Comparison of ENCODE assay signal across 24 cellular contexts in genomic region chr10:28471705-28472050, GRCh38.
"Had no signal": no experiment of that assay in that cellular context is flagged by ENCODE, and none has a peak within 500 bp of the region (broad histone marks: within the 10 kb centered on the region; RNA-seq: fewer than 3 reads in every experiment).

No MANE protein-coding gene starts in this region.

- H3K9me3 ChIP-seq: SJSA1 had no signal

- H3K36me3 ChIP-seq: cardiac muscle cell, SJSA1 had no signal

- H3K4me3 ChIP-seq: cardiac muscle cell, SJSA1 had no signal

- H3K27ac ChIP-seq: cardiac muscle cell, SJSA1, VCaP had no signal

- DNase-seq: activated CD4-positive, alpha-beta memory T cell treated with anti-CD3 and anti-CD28 coated beads for 36 hours; activated CD4-positive, alpha-beta T cell treated with anti-CD3 and anti-CD28 coated beads, Interleukin-2, amount 10 ng/mL, durations not matched to agents 7 days and 5 days; activated CD4-positive, CD25-positive, alpha-beta regulatory T cell; activated CD8-positive, alpha-beta memory T cell treated with anti-CD3 and anti-CD28 coated beads for 24 hours; activated effector memory CD4-positive, alpha-beta T cell treated with anti-CD3 and anti-CD28 coated beads, Interleukin-2, amount 50 U/mL, for 16 hours; activated naive CD4-positive, alpha-beta T cell treated with Interleukin-2 at 50 U/mL for 16 hours; activated naive CD8-positive, alpha-beta T cell treated with anti-CD3 and anti-CD28 coated beads, Interleukin-2, amount 50 U/mL, for 24 hours; activated T-cell treated with anti-CD3 and anti-CD28 coated beads, Interleukin-2, amount 50 U/mL, for 4 hours; amniotic stem cell; MM.1S; NCI-H1105; NCI-H1436; NCI-H187; NCI-H2081; NCI-H510A treated with DMSO at 0.1 percent for 48 hours; PC-3; SHP77; T-cell; T-helper 2 cell had no signal

- H3K27me3 Mint-ChIP-seq: activated CD4-positive, alpha-beta T cell treated with anti-CD3 and anti-CD28 coated beads, Interleukin-2, amount 10 ng/mL, durations not matched to agents 7 days and 5 days; brain had no signal

- H3K4me1 ChIP-seq: SJSA1 had no signal

- H3K4me1 Mint-ChIP-seq: activated CD4-positive, alpha-beta T cell treated with anti-CD3 and anti-CD28 coated beads, Interleukin-2, amount 10 ng/mL, durations not matched to agents 7 days and 5 days; activated naive CD8-positive, alpha-beta T cell treated with anti-CD3 and anti-CD28 coated beads, Interleukin-2, amount 50 U/mL, for 24 hours; brain; T-cell had no signal

- H3K36me3 Mint-ChIP-seq: activated CD4-positive, alpha-beta memory T cell treated with anti-CD3 and anti-CD28 coated beads for 36 hours; activated naive CD4-positive, alpha-beta T cell treated with anti-CD3 and anti-CD28 coated beads, Interleukin-2, amount 50 U/mL, for 72 hours; brain; T-cell had no signal

- H3K27ac Mint-ChIP-seq: activated CD4-positive, alpha-beta memory T cell treated with anti-CD3 and anti-CD28 coated beads for 36 hours; activated CD4-positive, alpha-beta T cell treated with anti-CD3 and anti-CD28 coated beads, Interleukin-2, amount 10 ng/mL, durations not matched to agents 7 days and 5 days; activated naive CD4-positive, alpha-beta T cell treated with anti-CD3 and anti-CD28 coated beads, Interleukin-2, amount 50 U/mL, for 72 hours; activated naive CD8-positive, alpha-beta T cell treated with anti-CD3 and anti-CD28 coated beads, Interleukin-2, amount 50 U/mL, for 24 hours; brain; T-cell had no signal

- ATAC-seq: activated naive CD4-positive, alpha-beta T cell treated with anti-CD3 and anti-CD28 coated beads, Interleukin-2, amount 50 U/mL, for 72 hours; activated naive CD8-positive, alpha-beta T cell treated with anti-CD3 and anti-CD28 coated beads, Interleukin-2, amount 50 U/mL, for 24 hours; activated T-cell treated with anti-CD3 and anti-CD28 coated beads, Interleukin-2, amount 50 U/mL, for 4 hours; PC-3; T-cell had no signal

- H3K9me3 Mint-ChIP-seq: activated CD4-positive, alpha-beta memory T cell treated with anti-CD3 and anti-CD28 coated beads for 36 hours; activated CD4-positive, alpha-beta T cell treated with anti-CD3 and anti-CD28 coated beads, Interleukin-2, amount 10 ng/mL, durations not matched to agents 7 days and 5 days; activated naive CD4-positive, alpha-beta T cell treated with anti-CD3 and anti-CD28 coated beads, Interleukin-2, amount 50 U/mL, for 72 hours; activated T-cell treated with anti-CD3 and anti-CD28 coated beads, Interleukin-2, amount 50 U/mL, for 4 hours had no signal

- H3K27me3 ChIP-seq: cardiac muscle cell, SJSA1 had no signal

- H3K4me3 Mint-ChIP-seq: activated CD4-positive, alpha-beta memory T cell treated with anti-CD3 and anti-CD28 coated beads for 36 hours; activated CD4-positive, alpha-beta T cell treated with anti-CD3 and anti-CD28 coated beads, Interleukin-2, amount 10 ng/mL, durations not matched to agents 7 days and 5 days; activated naive CD8-positive, alpha-beta T cell treated with anti-CD3 and anti-CD28 coated beads, Interleukin-2, amount 50 U/mL, for 24 hours; activated T-cell treated with anti-CD3 and anti-CD28 coated beads, Interleukin-2, amount 50 U/mL, for 4 hours; brain; T-cell had no signal
